In genomic region chr17:76005263-76006149, GRCh38 we compare ENCODE assay signal across 8 cellular contexts. TPM values are rescaled to one million over a fixed set of nuclear protein-coding genes. Genes with fewer than 3 reads are reported as not detected.
DNase-seq lines count a peak whose midpoint lies in the region; ATAC-seq and TF ChIP-seq lines count a peak whose summit lies in the region.

No MANE protein-coding gene starts in this region.

- H3K4me1 ChIP-seq in parathyroid adenoma (no peaks in the 10 kb centered on the region), tibial nerve (peaks cover 0 to 8% (median 0%) of the 10 kb centered on the region in 4 donors)

- H2AFZ ChIP-seq in parathyroid adenoma, result no peak overlapping the region

- TF ChIP-seq CTCF in RWPE1 (conservative IDR thresholded peaks at IDR 0.05; ENCODE audit: low read depth) (peak; percentile 71), foreskin fibroblast (IDR thresholded peaks at IDR 0.05; ENCODE audit: low read depth, low read length) (peak; percentile 54), parathyroid adenoma (IDR thresholded peaks at IDR 0.05) (peak; percentile 69), tibial nerve (IDR thresholded peaks at IDR 0.05) (peak; percentile 56 to 87 (median 69))

- H3K9me3 ChIP-seq in parathyroid adenoma (ENCODE audit: control insufficient read depth, low read length), result no peaks in the 10 kb centered on the region
- no peaks in the 10 kb centered on the region for H3K9me3 ChIP-seq in tibial nerve

- DNase-seq in DMS 273 (lab: John Stamatoyannopoulos, UW; ENCODE audit: unreplicated experiment) (peak; percentile 98), LoVo (ENCODE audit: low spot score) (peak; percentile 47), RWPE1 (ENCODE audit: low spot score) (peak; percentile 44), foreskin fibroblast (peak in 1 of 2 donors; percentile 87), tibial nerve (ENCODE audit: low spot score in 2 of 2) (peak; percentile 66 to 88)
- peak; percentile 70 to 73 for DNase-seq in activated T-helper 1 cell treated with anti-CD3 and anti-CD28 coated beads, Interleukin-2, amount 50 U/mL, for 16 hours (ENCODE audit: low read depth in 1 of 2, low spot score in 1 of 2)

- POLR2A ChIA-PET in RWPE1 (lab: Yijun Ruan, JAX; ENCODE audit: low non-redundant PET), result no interaction called here

- H3K27me3 ChIP-seq in parathyroid adenoma (ENCODE audit: control insufficient read depth, insufficient read depth, low read length), result no peaks in the 10 kb centered on the region
- H3K27me3 ChIP-seq in tibial nerve, result no peaks in the 10 kb centered on the region

- no peak overlapping the region for H3K4me3 ChIP-seq in foreskin fibroblast (ENCODE audit: low read depth in 1 of 2, low read length in 2 of 2)
- H3K4me3 ChIP-seq in parathyroid adenoma (ENCODE audit: low read depth, low read length), result no peak overlapping the region
- H3K4me3 ChIP-seq in tibial nerve, result no peak overlapping the region

- TF ChIP-seq EP300 in tibial nerve (IDR thresholded peaks at IDR 0.05), result no peak

- 43 to 56% methylated on average over 14 to 16 of the region's 16 CpGs for WGBS in tibial nerve, 2 donors

- no peak for TF ChIP-seq POLR2A in tibial nerve (IDR thresholded peaks at IDR 0.05)

- peak overlapping the region; percentile 50 for H3K27ac ChIP-seq in RWPE1
- H3K27ac ChIP-seq in parathyroid adenoma, result no peak overlapping the region
- peak overlapping the region in 1 of 4 donors; percentile 44 for H3K27ac ChIP-seq in tibial nerve

- no peak overlapping the region for H3K9ac ChIP-seq in parathyroid adenoma

- no peaks in the 10 kb centered on the region for H3K79me2 ChIP-seq in parathyroid adenoma

- ATAC-seq in GM21786 (IDR thresholded peaks at IDR 0.05; ENCODE audit: unreplicated experiment), result no peak

- CTCF ChIA-PET in RWPE1 (lab: Yijun Ruan, JAX), result interaction anchor here (0.5 to 1.6 kb wide), 12 partner anchors 9 to 418 kb away, joined by 3 to 7 read pairs (median 4); partner anchors contain the start of gene EVPL

- H3K36me3 ChIP-seq in parathyroid adenoma (ENCODE audit: control insufficient read depth, insufficient read depth, low read length) (no peaks in the 10 kb centered on the region), tibial nerve (peaks cover 0 to 17% (median 0%) of the 10 kb centered on the region in 3 donors)

- no peak overlapping the region for H3K4me2 ChIP-seq in parathyroid adenoma (ENCODE audit: low read length)

RNA-seq across cellular contexts. Expression of gene CDK3, which starts 4.9 kb away (rescaled TPM):
- total RNA-seq in tibial nerve, result 10 to 100 TPM in 1 of 4 donors, 1 to 10 TPM in 3; 3.8 to 12.3 (median 5.9) TPM

RNA-seq across cellular contexts. Expression of gene EVPL, which starts 21.6 kb away (rescaled TPM):
- 1 to 10 TPM in 2 of 4 donors, under 1 TPM in 1, not detected in 1; 0.98 to 3.0 (median 2.1) TPM for total RNA-seq in tibial nerve

RNA-seq across cellular contexts. Expression of gene TEN1, which starts 26.5 kb away (rescaled TPM):
- total RNA-seq in tibial nerve, result 10 to 100 TPM in 2 of 4 donors, 1 to 10 TPM in 2; 8.6 to 22.2 (median 11.5) TPM

RNA-seq across cellular contexts. Expression of gene ACOX1, which starts 26.5 kb away (rescaled TPM):
- 10 to 100 TPM; 33.7 to 44.4 (median 39.1) TPM for total RNA-seq in tibial nerve
